Comparison of ENCODE assay signal across 8 cellular contexts in genomic region chr2:189178726-189179606, GRCh38. TPM values are rescaled to one million over a fixed set of nuclear protein-coding genes. Genes with fewer than 3 reads are reported as not detected.
DNase-seq lines count a peak whose midpoint lies in the region; ATAC-seq, FAIRE-seq and TF ChIP-seq lines count a peak whose summit lies in the region.

No MANE protein-coding gene starts in this region.

- FAIRE-seq in HTR-8/SVneo (lab: Jason Lieb, UNC) (peak; percentile 23), bronchial epithelial cell (lab: Jason Lieb, UNC) (no peak)

- no peaks in the 10 kb centered on the region for H3K9me3 ChIP-seq in MM.1S (replicated peaks; ENCODE audit: insufficient read depth, low read length)

- H3K4me3 ChIP-seq in bronchial epithelial cell (ENCODE audit: low read depth, low read length) (peak overlapping the region; percentile 19), MM.1S (ENCODE audit: low read length) (no peak overlapping the region)

- H3K79me2 ChIP-seq in MM.1S (ENCODE audit: low read length): no peaks in the 10 kb centered on the region

- H3K9ac ChIP-seq in MM.1S (ENCODE audit: low read length): no peak overlapping the region

- H3K9me2 ChIP-seq in MM.1S (replicated peaks; ENCODE audit: insufficient read depth, low read length): no peaks in the 10 kb centered on the region

- H4K20me1 ChIP-seq in MM.1S (ENCODE audit: insufficient read depth, low read length): no peaks in the 10 kb centered on the region

- intact Hi-C loops in left colon (cut with DNase I, micrococcal nuclease): no loop called here

- no peaks in the 10 kb centered on the region for H3F3A ChIP-seq in MM.1S (ENCODE audit: insufficient read depth, low read length)

- H3K36me3 ChIP-seq in bronchial epithelial cell (ENCODE audit: control insufficient read depth, insufficient read depth, low read length): no peaks in the 10 kb centered on the region
- H3K36me3 ChIP-seq in MM.1S (replicated peaks; ENCODE audit: insufficient read depth, low read length): no peaks in the 10 kb centered on the region

- H3K4me2 ChIP-seq in MM.1S (ENCODE audit: low read depth, low read length): no peak overlapping the region

- DNase-seq in HTR-8/SVneo (ENCODE audit: insufficient read length, low spot score) (peak; percentile 25), bronchial epithelial cell (ENCODE audit: low read depth) (peak; percentile 55), left colon (peak in 1 of 2 donors; percentile 23), stromal cell of bone marrow (ENCODE audit: low read depth) (peak; percentile 57), midbrain (lab: John Stamatoyannopoulos, UW) (no peak), NCI-H748 (lab: John Stamatoyannopoulos, UW; ENCODE audit: unreplicated experiment) (no peak), MM.1S (no peak)

- H3K27me3 ChIP-seq in bronchial epithelial cell (ENCODE audit: control insufficient read depth, insufficient read depth, low read length): no peaks in the 10 kb centered on the region
- H3K27me3 ChIP-seq in MM.1S (replicated peaks; ENCODE audit: insufficient read depth, low read length): no peaks in the 10 kb centered on the region

- no peak overlapping the region for H3K27ac ChIP-seq in MM.1S (ENCODE audit: low read length)

- ATAC-seq in left colon (peak; percentile 53), GM18858 (IDR thresholded peaks at IDR 0.05; ENCODE audit: unreplicated experiment) (no peak)

- H3K4me1 ChIP-seq in MM.1S (ENCODE audit: low read length): no peaks in the 10 kb centered on the region

- no peak overlapping the region for H2AFZ ChIP-seq in MM.1S (ENCODE audit: low read length)

- TF ChIP-seq CTCF in bronchial epithelial cell (IDR thresholded peaks at IDR 0.05; ENCODE audit: insufficient read depth, low read length, severe bottlenecking) (no peak), MM.1S (IDR thresholded peaks at IDR 0.05; ENCODE audit: low read length) (no peak)

RNA-seq across cellular contexts. Expression of gene COL5A2, which starts 0.6 kb away (rescaled TPM):
- 7.4 and 9.3 TPM in 2 replicates for total RNA-seq in bronchial epithelial cell
- total RNA-seq in left colon: 10 to 100 TPM in 1 of 2 donors, 1 to 10 TPM in 1; 8.0 to 21.5 TPM

Comparison
In these comparisons a context has a peak if more than half of its experiments do, and no peak if none do; other contexts are left out.
1. DNase-seq: peak in HTR-8/SVneo (single experiment), bronchial epithelial cell (single experiment) and stromal cell of bone marrow (single experiment); none in midbrain (single experiment), NCI-H748 (single experiment) and MM.1S (single experiment).